24 cellular contexts compared by ENCODE assay signal in the genomic region with DNA sequence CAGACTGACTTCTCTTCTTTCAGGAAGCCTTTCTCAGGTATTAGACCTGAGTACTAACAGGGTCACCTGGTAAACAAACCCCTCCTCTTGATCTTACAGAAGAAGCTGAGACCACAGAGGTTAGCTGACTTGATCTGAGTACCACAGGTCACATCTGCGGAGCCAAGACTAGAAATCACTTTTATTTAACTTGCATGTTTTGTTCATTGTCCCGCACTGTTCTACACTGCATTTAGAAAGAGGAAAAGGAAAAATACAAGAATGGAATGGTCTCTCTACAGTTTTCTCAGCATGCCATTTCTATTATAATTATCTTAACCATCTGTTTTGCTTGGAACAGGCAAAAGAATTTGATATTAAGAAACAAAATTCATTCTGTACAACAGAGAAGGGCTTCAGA.
"Had no signal": no experiment of that assay in that cellular context is flagged by ENCODE, and none has a peak within 500 bp of the region (broad histone marks: within the 10 kb centered on the region; RNA-seq: fewer than 3 reads in every experiment).

No MANE protein-coding gene starts in this region.

- H3K27me3 Mint-ChIP-seq: activated naive CD4-positive, alpha-beta T cell treated with anti-CD3 and anti-CD28 coated beads, Interleukin-2, amount 50 U/mL, for 24 hours had no signal

- H3K27ac ChIP-seq: ascending aorta, body of pancreas, KMS-11, WERI-Rb-1 had no signal

- H3K9me3 ChIP-seq: ascending aorta, body of pancreas, MG63 had no signal

- H3K27me3 ChIP-seq: ascending aorta, body of pancreas, MG63 had no signal

- DNase-seq: activated CD4-positive, alpha-beta T cell treated with anti-CD3 and anti-CD28 coated beads for 4 hours; activated CD4-positive, alpha-beta T cell treated with anti-CD3 and anti-CD28 coated beads, Interleukin-2, amount 50 U/mL, for 4 hours; activated CD8-positive, alpha-beta memory T cell treated with anti-CD3 and anti-CD28 coated beads, Interleukin-2, amount 50 U/mL, for 48 hours; activated CD8-positive, alpha-beta T cell treated with anti-CD3 and anti-CD28 coated beads, Interleukin-2, amount 10 ng/mL, durations not matched to agents 7 days and 5 days; activated naive CD4-positive, alpha-beta T cell; activated T-cell treated with anti-CD3 and anti-CD28 coated beads, Interleukin-2, amount 50 U/mL, for 1 hour; amniotic stem cell; body of pancreas; MG63; NCI-H1105; NCI-H146; NCI-H1930; NCI-H2107; NCI-H2171 treated with DMSO at 0.1 percent for 48 hours; NCI-H226; NCI-H526; NCI-H82; SIG-M5; T-helper 1 cell; WERI-Rb-1 had no signal

- H3K4me1 Mint-ChIP-seq: activated naive CD4-positive, alpha-beta T cell treated with anti-CD3 and anti-CD28 coated beads, Interleukin-2, amount 50 U/mL, for 24 hours had no signal

- ATAC-seq: activated CD4-positive, CD25-positive, alpha-beta regulatory T cell treated with anti-CD3 and anti-CD28 coated beads, Interleukin-2, amount 50 U/mL, for 24 hours; activated CD8-positive, alpha-beta T cell treated with anti-CD3 and anti-CD28 coated beads, Interleukin-2, amount 10 ng/mL, durations not matched to agents 7 days and 5 days; body of pancreas had no signal

- H3K9ac ChIP-seq: KMS-11 had no signal

- H3K9me3 Mint-ChIP-seq: activated naive CD4-positive, alpha-beta T cell treated with anti-CD3 and anti-CD28 coated beads, Interleukin-2, amount 50 U/mL, for 24 hours had no signal

- H3K4me3 Mint-ChIP-seq: activated CD8-positive, alpha-beta T cell treated with anti-CD3 and anti-CD28 coated beads, Interleukin-2, amount 10 ng/mL, durations not matched to agents 7 days and 5 days; activated naive CD4-positive, alpha-beta T cell treated with anti-CD3 and anti-CD28 coated beads, Interleukin-2, amount 50 U/mL, for 24 hours had no signal

- H3K4me2 ChIP-seq: KMS-11 had no signal

- H3K4me3 ChIP-seq: ascending aorta, body of pancreas, MG63 had no signal

- H3K27ac Mint-ChIP-seq: activated CD8-positive, alpha-beta T cell treated with anti-CD3 and anti-CD28 coated beads, Interleukin-2, amount 10 ng/mL, durations not matched to agents 7 days and 5 days; activated naive CD4-positive, alpha-beta T cell treated with anti-CD3 and anti-CD28 coated beads, Interleukin-2, amount 50 U/mL, for 24 hours had no signal

- H3K4me1 ChIP-seq: ascending aorta had no signal

- H3K36me3 Mint-ChIP-seq: activated naive CD4-positive, alpha-beta T cell treated with anti-CD3 and anti-CD28 coated beads, Interleukin-2, amount 50 U/mL, for 24 hours had no signal

- H3K36me3 ChIP-seq: ascending aorta, MG63, WERI-Rb-1 had no signal
